ENCODE assay signal across 10 cellular contexts in genomic region chr1:183589836-183590224, GRCh38. TPM values are rescaled to one million over a fixed set of nuclear protein-coding genes. Genes with fewer than 3 reads are reported as not detected.
DNase-seq lines count a peak whose midpoint lies in the region; ATAC-seq and TF ChIP-seq lines count a peak whose summit lies in the region.
"Had no signal": no experiment of that assay in that cellular context is flagged by ENCODE, and none has a peak within 500 bp of the region (broad histone marks: within the 10 kb centered on the region; RNA-seq: fewer than 3 reads in every experiment).

No MANE protein-coding gene starts in this region.

- H3K27ac ChIP-seq in thoracic aorta: peak overlapping the region in 1 of 2 donors; percentile 46

- H3K9me3 ChIP-seq in thoracic aorta: no peaks in the 10 kb centered on the region

- CTCF ChIA-PET in activated naive CD4-positive, alpha-beta T cell treated with anti-CD3 and anti-CD28 coated beads, Interleukin-2, amount 10 ng/mL, durations not matched to agents 7 days and 5 days (lab: Charles Lee): interaction anchor here (0.7 to 3.4 kb wide), 3 partner anchors 9 to 112 kb away, joined by 3 to 19 read pairs (median 5); no protein-coding TSS in a partner anchor

- no peaks in the 10 kb centered on the region for H3K9me3 Mint-ChIP-seq in activated naive CD4-positive, alpha-beta T cell treated with anti-CD3 and anti-CD28 coated beads, Interleukin-2, amount 10 ng/mL, durations not matched to agents 7 days and 5 days
- H3K9me3 Mint-ChIP-seq in dendritic cell treated with granulocyte-macrophage colony-stimulating factor and Interleukin-4, amounts not matched to agents 40 ng/mL and 50 ng/mL, for 4 days: no peaks in the 10 kb centered on the region

- ATAC-seq in HG03196 (IDR thresholded peaks at IDR 0.05; ENCODE audit: unreplicated experiment) (peak; percentile 6), thoracic aorta (ENCODE audit: insufficient number of reproducible peaks, low FRiP score, low read depth) (no peak)

- H3K36me3 ChIP-seq in thoracic aorta: no peaks in the 10 kb centered on the region

- H3K27me3 Mint-ChIP-seq in activated naive CD4-positive, alpha-beta T cell treated with anti-CD3 and anti-CD28 coated beads, Interleukin-2, amount 10 ng/mL, durations not matched to agents 7 days and 5 days: peaks cover 5% of the 10 kb centered on the region
- no peaks in the 10 kb centered on the region for H3K27me3 Mint-ChIP-seq in dendritic cell treated with granulocyte-macrophage colony-stimulating factor and Interleukin-4, amounts not matched to agents 40 ng/mL and 50 ng/mL, for 4 days

- no peak for TF ChIP-seq CTCF in thoracic aorta (IDR thresholded peaks at IDR 0.05)

- H3K4me1 Mint-ChIP-seq in activated naive CD4-positive, alpha-beta T cell treated with anti-CD3 and anti-CD28 coated beads, Interleukin-2, amount 10 ng/mL, durations not matched to agents 7 days and 5 days: peaks cover 47% of the 10 kb centered on the region
- H3K4me1 Mint-ChIP-seq in dendritic cell treated with granulocyte-macrophage colony-stimulating factor and Interleukin-4, amounts not matched to agents 40 ng/mL and 50 ng/mL, for 4 days (ENCODE audit: low read depth): peaks cover 47% of the 10 kb centered on the region

- intact Hi-C loops in dendritic cell treated with granulocyte-macrophage colony-stimulating factor and Interleukin-4, amounts not matched to agents 40 ng/mL and 50 ng/mL, for 4 days (cut with micrococcal nuclease): loop anchor here (1.0 to 5.0 kb wide), 2 partner anchors 10 to 32 kb away; no protein-coding TSS in a partner anchor

- peak overlapping the region; percentile 62 for H3K4me3 Mint-ChIP-seq in activated naive CD4-positive, alpha-beta T cell treated with anti-CD3 and anti-CD28 coated beads, Interleukin-2, amount 10 ng/mL, durations not matched to agents 7 days and 5 days
- peak overlapping the region; percentile 93 for H3K4me3 Mint-ChIP-seq in dendritic cell treated with granulocyte-macrophage colony-stimulating factor and Interleukin-4, amounts not matched to agents 40 ng/mL and 50 ng/mL, for 4 days

- peak overlapping the region; percentile 44 for H3K4me3 ChIP-seq in thoracic aorta

- H3K36me3 Mint-ChIP-seq in activated naive CD4-positive, alpha-beta T cell treated with anti-CD3 and anti-CD28 coated beads, Interleukin-2, amount 10 ng/mL, durations not matched to agents 7 days and 5 days: peaks cover 5% of the 10 kb centered on the region
- peaks cover 55% of the 10 kb centered on the region for H3K36me3 Mint-ChIP-seq in dendritic cell treated with granulocyte-macrophage colony-stimulating factor and Interleukin-4, amounts not matched to agents 40 ng/mL and 50 ng/mL, for 4 days (ENCODE audit: low read depth)

- H3K27ac Mint-ChIP-seq in activated naive CD4-positive, alpha-beta T cell treated with anti-CD3 and anti-CD28 coated beads, Interleukin-2, amount 10 ng/mL, durations not matched to agents 7 days and 5 days: peak overlapping the region; percentile 87
- peak overlapping the region; percentile 95 for H3K27ac Mint-ChIP-seq in dendritic cell treated with granulocyte-macrophage colony-stimulating factor and Interleukin-4, amounts not matched to agents 40 ng/mL and 50 ng/mL, for 4 days

- no peaks in the 10 kb centered on the region for H3K4me1 ChIP-seq in thoracic aorta (ENCODE audit: control insufficient read depth in 1 of 2, low read depth in 2 of 2)

- DNase-seq in activated naive CD4-positive, alpha-beta T cell treated with anti-CD3 and anti-CD28 coated beads, Interleukin-2, amount 10 ng/mL, durations not matched to agents 7 days and 5 days: no peak
- no peak for DNase-seq in activated naive CD4-positive, alpha-beta T cell (lab: John Stamatoyannopoulos, UW)
- no peak for DNase-seq in thoracic aorta (ENCODE audit: low spot score)
- no peak for DNase-seq in NCI-H510A (lab: John Stamatoyannopoulos, UW)
- DNase-seq in activated CD4-positive, alpha-beta T cell treated with anti-CD3 and anti-CD28 coated beads for 4 hours: no peak
- DNase-seq in DMS79 treated with DMSO at 0.1 percent for 48 hours (lab: John Stamatoyannopoulos, UW): no peak
- DNase-seq: activated CD4-positive, alpha-beta T cell treated with anti-CD3 and anti-CD28 coated beads for 1 hour; NCI-H1694 had no signal

- H3K27me3 ChIP-seq in thoracic aorta (replicated peaks; ENCODE audit: insufficient read depth): no peaks in the 10 kb centered on the region

RNA-seq across cellular contexts. Expression of gene NCF2, which starts 0.4 kb away (rescaled TPM):
- total RNA-seq in thoracic aorta: 10 to 100 TPM; 21.7 to 22.2 TPM

RNA-seq across cellular contexts. Expression of gene ARPC5, which starts 45.8 kb away (rescaled TPM):
- total RNA-seq in thoracic aorta: 100 to 1,000 TPM; 102 to 108 TPM
